ENCODE assay signal across 18 cellular contexts in genomic region chr18:75068682-75069435, GRCh38.
DNase-seq lines count a peak whose midpoint lies in the region; ATAC-seq and TF ChIP-seq lines count a peak whose summit lies in the region.
"Had no signal": no experiment of that assay in that cellular context is flagged by ENCODE, and none has a peak within 500 bp of the region (broad histone marks: within the 10 kb centered on the region; RNA-seq: fewer than 3 reads in every experiment).

No MANE protein-coding gene starts in this region.

- peaks cover 17% of the 10 kb centered on the region for H3K4me1 ChIP-seq in foreskin keratinocyte
- H3K4me1 ChIP-seq in colonic mucosa = no peaks in the 10 kb centered on the region
- H3K4me1 ChIP-seq in esophagus squamous epithelium = peaks cover 7 to 38% (median 10%) of the 10 kb centered on the region in 3 donors
- H3K4me1 ChIP-seq: gastroesophageal sphincter, neural progenitor cell, right lobe of liver had no signal

- TF ChIP-seq CTCF in WERI-Rb-1 (IDR thresholded peaks at IDR 0.05; ENCODE audit: low read depth, low read length) (no peak), foreskin keratinocyte (conservative IDR thresholded peaks at IDR 0.05) (no peak), colonic mucosa (IDR thresholded peaks at IDR 0.05) (no peak), esophagus squamous epithelium (IDR thresholded peaks at IDR 0.05) (no peak)

- no peak for ATAC-seq in activated naive CD4-positive, alpha-beta T cell treated with anti-CD3 and anti-CD28 coated beads, Interleukin-2, amount 50 U/mL, for 72 hours
- ATAC-seq in foreskin keratinocyte = peak; percentile 1
- ATAC-seq: activated T-cell treated with anti-CD3 and anti-CD28 coated beads, Interleukin-2, amount 50 U/mL, for 72 hours; gastroesophageal sphincter; lower lobe of right lung; PC-3; right lobe of liver had no signal

- no peak overlapping the region for H3K4me3 ChIP-seq in WERI-Rb-1 (ENCODE audit: low read depth, low read length)
- no peak overlapping the region for H3K4me3 ChIP-seq in colonic mucosa
- no peak overlapping the region for H3K4me3 ChIP-seq in esophagus squamous epithelium
- H3K4me3 ChIP-seq: gastroesophageal sphincter, lower lobe of right lung, neural progenitor cell, right lobe of liver, SJSA1 had no signal

- H3K27me3 ChIP-seq in WERI-Rb-1 (ENCODE audit: insufficient read depth, low read depth, severe bottlenecking) (no peaks in the 10 kb centered on the region), foreskin keratinocyte (no peaks in the 10 kb centered on the region), colonic mucosa (no peaks in the 10 kb centered on the region), esophagus squamous epithelium (no peaks in the 10 kb centered on the region)
- H3K27me3 ChIP-seq: gastroesophageal sphincter, neural progenitor cell, right lobe of liver, SJSA1 had no signal

- no peaks in the 10 kb centered on the region for H3K9me3 ChIP-seq in WERI-Rb-1 (ENCODE audit: severe bottlenecking)
- H3K9me3 ChIP-seq in colonic mucosa = no peaks in the 10 kb centered on the region
- no peaks in the 10 kb centered on the region for H3K9me3 ChIP-seq in esophagus squamous epithelium
- H3K9me3 ChIP-seq: lower lobe of right lung, right lobe of liver, SJSA1 had no signal

- 74 to 85% methylated on average over 14 of the region's 20 CpGs for WGBS in esophagus squamous epithelium, 2 donors

- H3K9me3 Mint-ChIP-seq in activated naive CD4-positive, alpha-beta T cell treated with anti-CD3 and anti-CD28 coated beads, Interleukin-2, amount 50 U/mL, for 72 hours = peaks cover 3 to 4% of the 10 kb centered on the region in 2 donors
- H3K9me3 Mint-ChIP-seq: neural progenitor cell had no signal

- TF ChIP-seq POLR2A in esophagus squamous epithelium (IDR thresholded peaks at IDR 0.05) = no peak

- H3K9ac ChIP-seq in colonic mucosa (ENCODE audit: low read depth in 2 of 2, low read length in 2 of 2) = no peak overlapping the region
- H3K9ac ChIP-seq: neural progenitor cell had no signal

- peaks cover 2% of the 10 kb centered on the region; the same call in 1 of the 2 replicates for H3K36me3 ChIP-seq in WERI-Rb-1
- no peaks in the 10 kb centered on the region for H3K36me3 ChIP-seq in colonic mucosa
- H3K36me3 ChIP-seq in esophagus squamous epithelium = peaks cover 3 to 15% (median 7%) of the 10 kb centered on the region in 3 donors
- H3K36me3 ChIP-seq: neural progenitor cell, right lobe of liver had no signal

- intact Hi-C loops in colonic mucosa (cut with DNase I) = no loop called here
- intact Hi-C loops in esophagus squamous epithelium (cut with DNase I) = no loop called here

- no peak for DNase-seq in activated naive CD4-positive, alpha-beta T cell treated with anti-CD3 and anti-CD28 coated beads, Interleukin-2, amount 50 U/mL, for 72 hours (ENCODE audit: low spot score in 2 of 2)
- DNase-seq in activated naive CD4-positive, alpha-beta T cell treated with anti-CD3 and anti-CD28 coated beads, Interleukin-2, amount 50 U/mL, for 16 hours = no peak
- no peak for DNase-seq in WERI-Rb-1
- DNase-seq in foreskin keratinocyte = peak; percentile 31 to 47
- DNase-seq in retina = peak; percentile 32
- DNase-seq in colonic mucosa = no peak
- no peak for DNase-seq in esophagus squamous epithelium (lab: John Stamatoyannopoulos, UW)
- DNase-seq in SK-N-DZ (ENCODE audit: low spot score) = no peak
- DNase-seq: activated T-cell treated with anti-CD3 and anti-CD28 coated beads, Interleukin-2, amount 50 U/mL, for 72 hours; lower lobe of right lung; NCI-H1092 treated with DMSO at 0.1 percent for 48 hours; PC-3; right lobe of liver; stimulated activated CD4-positive, alpha-beta T cell treated with anti-CD3 and anti-CD28 coated beads, Interleukin-2, amount 100 ng/mL, for 24 hours had no signal

- H3K27ac ChIP-seq in WERI-Rb-1 (peak overlapping the region; percentile 52), foreskin keratinocyte (no peak overlapping the region), colonic mucosa (no peak overlapping the region), esophagus squamous epithelium (no peak overlapping the region)
- H3K27ac ChIP-seq: epithelial cell of prostate, gastroesophageal sphincter, neural progenitor cell, right lobe of liver, SJSA1 had no signal

- H3K27ac Mint-ChIP-seq in activated naive CD4-positive, alpha-beta T cell treated with anti-CD3 and anti-CD28 coated beads, Interleukin-2, amount 50 U/mL, for 72 hours = peak overlapping the region; percentile 40 to 84

- H3K36me3 Mint-ChIP-seq in activated naive CD4-positive, alpha-beta T cell treated with anti-CD3 and anti-CD28 coated beads, Interleukin-2, amount 50 U/mL, for 72 hours = peaks cover 15% of the 10 kb centered on the region in 2 donors
- H3K36me3 Mint-ChIP-seq: neural progenitor cell had no signal

Comparison
In these comparisons a context has a peak if more than half of its experiments do, and no peak if none do; other contexts are left out.
1. DNase-seq: peak in foreskin keratinocyte (2 of 2) and retina (single experiment); none in activated naive CD4-positive, alpha-beta T cell treated with anti-CD3 and anti-CD28 coated beads, Interleukin-2, amount 50 U/mL, for 72 hours (0 of 2), activated naive CD4-positive, alpha-beta T cell treated with anti-CD3 and anti-CD28 coated beads, Interleukin-2, amount 50 U/mL, for 16 hours (single experiment), WERI-Rb-1 (single experiment), colonic mucosa (single experiment), esophagus squamous epithelium (single experiment) and SK-N-DZ (single experiment).